Comparison of ENCODE assay signal across 20 cellular contexts in genomic region chr6:73879894-73880293, GRCh38.
"Had no signal": no experiment of that assay in that cellular context is flagged by ENCODE, and none has a peak within 500 bp of the region (broad histone marks: within the 10 kb centered on the region; RNA-seq: fewer than 3 reads in every experiment).

No MANE protein-coding gene starts in this region.

- H3K4me2 ChIP-seq: KMS-11, SK-N-SH had no signal

- H3K9ac ChIP-seq: KMS-11, SK-N-SH had no signal

- DNase-seq: Kasumi-1, MM.1S, NCI-H1092 treated with DMSO at 0.1 percent for 48 hours, NCI-H1436, NCI-H187, NCI-H2029, NCI-H2081 treated with DMSO at 0.1 percent for 48 hours, NCI-H2171, NCI-H345, NCI-H446 treated with DMSO at 0.1 percent for 48 hours, NCI-H510A treated with DMSO at 0.1 percent for 48 hours, NCI-H526, RPMI8226, SHP77, SK-N-SH, SW 1271 had no signal

- H3K27ac ChIP-seq: KMS-11 had no signal

- ATAC-seq: HepG2, K562 had no signal

- H3K4me3 ChIP-seq: K562 had no signal

- H3K9me3 ChIP-seq: SK-N-SH had no signal

- FAIRE-seq: HepG2, K562, RCC 7860 had no signal
